ENCODE assay signal across 18 cellular contexts in the genomic region with DNA sequence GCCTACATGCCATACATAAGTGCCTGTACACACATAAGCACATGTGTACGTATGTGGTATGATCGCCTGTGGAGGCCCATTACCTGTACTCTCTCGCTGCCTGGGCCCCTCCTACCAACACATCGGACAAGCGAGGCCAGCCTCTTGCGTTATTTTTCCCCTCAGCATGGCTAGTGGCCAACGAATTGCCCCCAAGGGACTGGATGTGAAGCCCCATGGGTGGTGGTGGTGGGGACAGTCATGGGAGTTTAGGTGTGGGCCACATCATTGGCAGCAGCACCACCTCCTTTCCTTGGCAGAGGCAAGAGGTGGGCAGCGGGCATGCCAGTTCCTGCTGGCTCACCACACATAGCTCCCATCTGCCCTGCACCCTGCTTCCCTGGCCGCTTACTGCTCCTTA.
"Had no signal": no experiment of that assay in that cellular context is flagged by ENCODE, and none has a peak within 500 bp of the region (broad histone marks: within the 10 kb centered on the region; RNA-seq: fewer than 3 reads in every experiment).

No MANE protein-coding gene starts in this region.

- H3K36me3 ChIP-seq: pancreas, thyroid gland had no signal

- H3K27ac ChIP-seq: body of pancreas, dorsolateral prefrontal cortex, foreskin keratinocyte, pancreas, thyroid gland had no signal

- H3K9me3 ChIP-seq: body of pancreas, mucosa of descending colon, pancreas, thyroid gland had no signal

- ATAC-seq: body of pancreas; foreskin keratinocyte; mucosa of descending colon; pancreas; stimulated activated effector memory CD8-positive, alpha-beta T cell treated with anti-CD3 and anti-CD28 coated beads, Interleukin-12 subunit alpha, Interleukin-12 subunit beta, amount 100 ng/mL, for 72 hours had no signal

- H3K27me3 ChIP-seq: body of pancreas, dorsolateral prefrontal cortex, foreskin keratinocyte, pancreas, thyroid gland had no signal

- H3K4me1 ChIP-seq: foreskin keratinocyte had no signal

- DNase-seq: activated CD4-positive, alpha-beta T cell treated with anti-CD3 and anti-CD28 coated beads, Interleukin-2, amount 50 U/mL, for 4 hours; activated naive CD8-positive, alpha-beta T cell treated with anti-CD3 and anti-CD28 coated beads, Interleukin-2, amount 10 ng/mL, durations not matched to agents 7 days and 5 days; activated T-cell treated with anti-CD3 and anti-CD28 coated beads for 4 hours; amygdala; body of pancreas; caudate nucleus; dorsolateral prefrontal cortex; foreskin keratinocyte; glutamatergic neuron; hippocampal formation; islet precursor cell; mucosa of descending colon; naive B cell; pancreas; stimulated activated CD4-positive, alpha-beta T cell treated with anti-CD3 and anti-CD28 coated beads, Interleukin-4, amount 100 ng/mL, for 24 hours; SW 1271; thyroid gland had no signal

- H3K4me3 ChIP-seq: body of pancreas, dorsolateral prefrontal cortex, mucosa of descending colon, pancreas, thyroid gland had no signal
